16 cellular contexts compared by ENCODE assay signal in the genomic region with DNA sequence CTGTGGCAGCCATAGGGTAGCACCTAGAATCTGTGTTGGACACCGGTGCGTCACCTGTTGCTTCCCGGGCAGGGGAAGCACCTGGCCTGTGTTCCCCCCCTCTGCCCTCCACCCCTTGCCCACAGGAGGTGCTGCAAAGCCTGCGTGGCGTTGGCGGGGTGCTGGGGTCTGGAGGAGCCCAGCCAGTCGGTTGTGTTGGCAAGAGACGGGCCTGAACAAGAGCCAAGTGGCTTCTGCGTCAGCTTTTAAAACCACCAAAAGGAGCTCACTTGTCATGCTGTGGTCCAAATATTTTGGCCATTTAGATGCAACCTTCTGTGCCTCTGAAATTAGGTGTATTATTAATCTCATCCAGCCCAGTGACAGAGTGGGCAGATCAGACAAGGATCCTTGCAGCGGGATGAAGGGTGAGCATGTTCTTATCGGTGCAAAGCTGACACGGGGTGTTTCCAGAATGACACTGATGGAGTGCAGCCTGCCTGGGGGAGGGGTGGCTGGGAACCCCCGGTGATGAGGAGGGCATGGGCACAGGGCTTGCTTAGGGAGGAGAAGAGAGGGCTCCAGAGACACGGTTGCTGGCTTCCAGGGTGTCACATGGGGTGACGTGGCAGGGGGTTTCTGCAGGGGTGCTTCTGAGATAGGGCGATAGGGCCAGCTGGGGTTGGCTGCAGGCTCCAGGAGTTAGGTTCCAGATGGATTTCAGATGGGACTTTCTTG. TPM values are rescaled to one million over a fixed set of nuclear protein-coding genes. Genes with fewer than 3 reads are reported as not detected.
DNase-seq lines count a peak whose midpoint lies in the region; ATAC-seq, FAIRE-seq and TF ChIP-seq lines count a peak whose summit lies in the region.
"Had no signal": no experiment of that assay in that cellular context is flagged by ENCODE, and none has a peak within 500 bp of the region (broad histone marks: within the 10 kb centered on the region; RNA-seq: fewer than 3 reads in every experiment).

No MANE protein-coding gene starts in this region.

- no peaks in the 10 kb centered on the region for H3K9me1 ChIP-seq in K562 (ENCODE audit: control insufficient read depth, insufficient read depth, low read length)

- peaks cover 0 to 5% of the 10 kb centered on the region in 2 donors for H3K4me1 Mint-ChIP-seq in natural killer cell
- H3K4me1 Mint-ChIP-seq in natural killer cell treated with Interleukin-12 subunit alpha and Interleukin-12 subunit beta and Interleukin-15 and Interleukin-18, amount 100 ng/mL, for 72 hours (ENCODE audit: low read depth in 2 of 2) = no peaks in the 10 kb centered on the region

- TF ChIP-seq EP300 in K562 (IDR thresholded peaks at IDR 0.05; ENCODE audit: low read length) = peak; percentile 15; the same call in 1 of the 2 replicates

- WGBS in K562 (ENCODE audit: insufficient coverage, low coverage, missing lambda C conversion rate) = 3% methylated on average over 14 of the region's 16 CpGs

- no TSS peak for BruUV-seq in K562 (replicated peaks; lab: Mats Ljungman, UMichigan)

- no peak overlapping the region; the same call in 1 of the 2 replicates for H3K4me2 ChIP-seq in K562 (ENCODE audit: insufficient read depth, low read length)

- peak; percentile 33 to 75 (median 75) for ATAC-seq in natural killer cell
- ATAC-seq in natural killer cell treated with Interleukin-12 subunit alpha and Interleukin-12 subunit beta and Interleukin-15 and Interleukin-18, amount 100 ng/mL, for 72 hours = no peak
- peak; percentile 46 for ATAC-seq in K562
- ATAC-seq in left lobe of liver = no peak
- ATAC-seq: esophagus mucosa had no signal

- POLR2A ChIA-PET in K562 (lab: Yijun Ruan, JAX) = interaction anchor here (1.0 kb wide), 1 partner anchor 18 kb away, joined by 3 read pairs; no protein-coding TSS in a partner anchor

- peaks cover 0 to 3% of the 10 kb centered on the region in 2 donors for H3K9me3 Mint-ChIP-seq in natural killer cell
- no peaks in the 10 kb centered on the region for H3K9me3 Mint-ChIP-seq in natural killer cell treated with Interleukin-12 subunit alpha and Interleukin-12 subunit beta and Interleukin-15 and Interleukin-18, amount 100 ng/mL, for 72 hours

- CTCF ChIA-PET in K562 (lab: Yijun Ruan, JAX; ENCODE audit: low intra/inter-chr PET ratio) = no interaction called here

- H3K9me3 ChIP-seq in K562 (replicated peaks; ENCODE audit: control insufficient read depth, insufficient read depth, low read depth, low read length) = peaks cover 2% of the 10 kb centered on the region; the same call in 1 of the 2 replicates
- H3K9me3 ChIP-seq: Peyer's patch, suprapubic skin had no signal

- TF ChIP-seq RAD21 in K562 (CRISPR knock-in tag; conservative IDR thresholded peaks at IDR 0.05 in 1 of 2, IDR thresholded peaks at IDR 0.05 in 1 of 2) = no peak

- TF ChIP-seq POLR2A in K562 (conservative IDR thresholded peaks at IDR 0.05) = no peak

- H3K36me3 Mint-ChIP-seq in natural killer cell = no peaks in the 10 kb centered on the region
- no peaks in the 10 kb centered on the region for H3K36me3 Mint-ChIP-seq in natural killer cell treated with Interleukin-12 subunit alpha and Interleukin-12 subunit beta and Interleukin-15 and Interleukin-18, amount 100 ng/mL, for 72 hours

- TF ChIP-seq CTCF in natural killer cell (IDR thresholded peaks at IDR 0.05) (no peak), K562 (IDR thresholded peaks at IDR 0.05 in 2 of 3, conservative IDR thresholded peaks at IDR 0.05 in 1 of 3; ENCODE audit: insufficient read depth in 2 of 3, low read depth in 1 of 3, low read length in 3 of 3) (no peak)

- H3K4me3 Mint-ChIP-seq in natural killer cell = no peak overlapping the region
- H3K4me3 Mint-ChIP-seq in natural killer cell treated with Interleukin-12 subunit alpha and Interleukin-12 subunit beta and Interleukin-15 and Interleukin-18, amount 100 ng/mL, for 72 hours = no peak overlapping the region

- no peak overlapping the region for H3K27ac ChIP-seq in K562 (ENCODE audit: extremely low read depth, low read depth, low read length)
- H3K27ac ChIP-seq: parathyroid adenoma, Peyer's patch, suprapubic skin had no signal

- no peak for DNase-seq in natural killer cell
- DNase-seq in natural killer cell treated with Interleukin-12 subunit alpha and Interleukin-12 subunit beta and Interleukin-15 and Interleukin-18, amount 100 ng/mL, for 72 hours (ENCODE audit: low spot score) = no peak
- DNase-seq in K562 (ENCODE audit: extremely low read depth in 1 of 4, low spot score in 3 of 4) = peak; percentile 51 to 68 (median 59)
- DNase-seq in left lobe of liver (ENCODE audit: low spot score) = peak; percentile 59
- DNase-seq in ureter (ENCODE audit: low spot score) = no peak
- DNase-seq in SIG-M5 treated with dmso at 0.1 percent for 504 hours (lab: John Stamatoyannopoulos, UW; ENCODE audit: unreplicated experiment) = no peak
- DNase-seq in activated CD4-positive, alpha-beta T cell treated with anti-CD3 and anti-CD28 coated beads, Interleukin-2, amount 50 U/mL, for 4 hours = no peak
- DNase-seq in KG1 (lab: John Stamatoyannopoulos, UW) = no peak
- DNase-seq: activated T-cell treated with anti-CD3 and anti-CD28 coated beads, Interleukin-2, amount 50 U/mL, for 48 hours; KBM-7 had no signal

- peaks cover 13 to 36% of the 10 kb centered on the region in 2 experiments; a peak in 4 of 5 replicates for H3K27me3 ChIP-seq in K562 (ENCODE audit: control insufficient read depth in 2 of 2, insufficient read depth in 2 of 2, low read length in 2 of 2)
- H3K27me3 ChIP-seq: Peyer's patch, suprapubic skin had no signal

- H3K9ac ChIP-seq in K562 (ENCODE audit: insufficient read depth in 1 of 2, low read depth in 2 of 2, low read length in 2 of 2) = peak overlapping the region in 1 of 2 experiments; percentile 31; a peak in 1 of 4 replicates
- H3K9ac ChIP-seq: parathyroid adenoma had no signal

- peaks cover 4 to 47% of the 10 kb centered on the region in 2 experiments; a peak in 4 of 5 replicates for H3K4me1 ChIP-seq in K562 (replicated peaks in 1 of 2; ENCODE audit: control insufficient read depth in 2 of 2, insufficient read depth in 2 of 2, low read length in 2 of 2)
- H3K4me1 ChIP-seq: parathyroid adenoma had no signal

- in situ Hi-C loops in K562 (cut with MboI) = no loop called here

- no peaks in the 10 kb centered on the region for H3K79me2 ChIP-seq in K562 (ENCODE audit: control insufficient read depth, insufficient read depth, low read length)
- H3K79me2 ChIP-seq: parathyroid adenoma had no signal

- peak overlapping the region in 1 of 2 donors; percentile 39 for H3K27ac Mint-ChIP-seq in natural killer cell
- no peak overlapping the region for H3K27ac Mint-ChIP-seq in natural killer cell treated with Interleukin-12 subunit alpha and Interleukin-12 subunit beta and Interleukin-15 and Interleukin-18, amount 100 ng/mL, for 72 hours

- H4K20me1 ChIP-seq in K562 (replicated peaks; ENCODE audit: control insufficient read depth, insufficient read depth, low read length) = peaks cover 9% of the 10 kb centered on the region; the same call in 1 of the 2 replicates

- H2AFZ ChIP-seq in K562 (ENCODE audit: low read depth, low read length) = no peak overlapping the region
- H2AFZ ChIP-seq: parathyroid adenoma had no signal

- peak; percentile 67 for FAIRE-seq in K562 (lab: Jason Lieb, UNC)
- FAIRE-seq: G401.6, TTC549 had no signal

- intact Hi-C loops in natural killer cell (cut with micrococcal nuclease) (no loop called here), K562 (cut with micrococcal nuclease) (no loop called here)

- H3K4me3 ChIP-seq in K562 = no peak overlapping the region
- H3K4me3 ChIP-seq: Peyer's patch, suprapubic skin had no signal

- peaks cover 14 to 18% of the 10 kb centered on the region in 2 donors for H3K27me3 Mint-ChIP-seq in natural killer cell (ENCODE audit: low read depth in 2 of 2)
- H3K27me3 Mint-ChIP-seq in natural killer cell treated with Interleukin-12 subunit alpha and Interleukin-12 subunit beta and Interleukin-15 and Interleukin-18, amount 100 ng/mL, for 72 hours = peaks cover 7 to 11% of the 10 kb centered on the region in 2 donors

- H3K36me3 ChIP-seq in K562 (ENCODE audit: control insufficient read depth, insufficient read depth, low read length) = no peaks in the 10 kb centered on the region
- H3K36me3 ChIP-seq: Peyer's patch, suprapubic skin had no signal

TF ChIP-seq in K562, 482 proteins besides CTCF, POLR2A, EP300 and RAD21 (continues in another document):
- peak; percentile 24 to 29; a peak in 1 of 4 replicates for TF ChIP-seq KDM1A (IDR thresholded peaks at IDR 0.05)
- TF ChIP-seq NCOR1 (IDR thresholded peaks at IDR 0.05) = peak; percentile 56; the same call in 1 of the 2 replicates
- no peak for TF ChIP-seq FOS (IDR thresholded peaks at IDR 0.05; ENCODE audit: extremely low read depth, insufficient read length)

RNA-seq across cellular contexts. Expression of gene RXRA, which starts 9.7 kb away (rescaled TPM):
- total RNA-seq in natural killer cell (10 to 100 TPM; 30.9 to 64.1 (median 42.2) TPM), K562 (2014; rRNA removed) (9.6 and 11.0 TPM in 2 replicates), K562 (2014; rRNA removed; fragmentation: Illumina TruSeq; extraction: Trizol) (1.5 and 1.8 TPM in 2 replicates), K562 (2015; rRNA removed; fragmentation: Illumina TruSeq; extraction: Trizol) (4.2 and 5.7 TPM in 2 replicates), K562 (2021) (21.4 and 23.6 TPM in 2 replicates), left lobe of liver (163 TPM), ureter (173 TPM)
- total RNA-seq in natural killer cell treated with Interleukin-12 subunit alpha and Interleukin-12 subunit beta and Interleukin-15 and Interleukin-18, amount 100 ng/mL, for 72 hours = 1 to 10 TPM; 3.8 to 4.9 TPM
- 9.2 and 26.3 TPM in 2 replicates for total RNA-seq in K562 (2011; cell fraction: chromatin; rRNA removed; ENCODE audit: low replicate concordance)
- total RNA-seq in K562 (2011; cell fraction: nucleolus; rRNA removed) = 12.6 and 15.3 TPM in 2 replicates
- total RNA-seq in K562 (2011; cell fraction: nucleoplasm; rRNA removed) = 9.4 and 10.3 TPM in 2 replicates
- polyA plus RNA-seq in K562 (2011; rRNA removed) (4.0 and 4.6 TPM in 2 replicates), K562 (2014; fragmentation: Illumina TruSeq; extraction: Trizol) (5.2 and 14.5 TPM in 2 replicates), K562 (2014; fragmentation: Nextera tagmentation; extraction: Ambion mirVana) (under 1 TPM; 0.35 to 0.56 TPM), K562 (2014; rRNA removed) (6.8 and 14.8 TPM in 2 replicates)
- 8.4 and 14.0 TPM in 2 replicates for polyA plus RNA-seq in K562 (2011; cell fraction: cytosol; rRNA removed)
- polyA plus RNA-seq in K562 (2011; cell fraction: nucleus; rRNA removed) = 7.8 and 14.2 TPM in 2 replicates
- 13.9 and 14.6 TPM in 2 replicates for polyA plus RNA-seq in K562 (2012)
- 2.2 and 4.3 TPM in 2 replicates for polyA minus RNA-seq in K562 (2011; rRNA and poly(A)+ RNA removed)
- polyA minus RNA-seq in K562 (2011; cell fraction: cytosol; rRNA and poly(A)+ RNA removed) = 13.6 and 24.3 TPM in 2 replicates
- polyA minus RNA-seq in K562 (2011; cell fraction: nucleus; rRNA and poly(A)+ RNA removed) = 6.7 and 8.4 TPM in 2 replicates

Comparison
In these comparisons a context has a peak if more than half of its experiments do, and no peak if none do; other contexts are left out.
1. ATAC-seq: peak in natural killer cell (3 of 3) and K562 (single experiment); none in natural killer cell treated with Interleukin-12 subunit alpha and Interleukin-12 subunit beta and Interleukin-15 and Interleukin-18, amount 100 ng/mL, for 72 hours (0 of 2) and left lobe of liver (single experiment).
2. DNase-seq: peak in K562 (4 of 4) and left lobe of liver (single experiment); none in natural killer cell (single experiment), natural killer cell treated with Interleukin-12 subunit alpha and Interleukin-12 subunit beta and Interleukin-15 and Interleukin-18, amount 100 ng/mL, for 72 hours (single experiment), ureter (single experiment), SIG-M5 treated with dmso at 0.1 percent for 504 hours (single experiment), activated CD4-positive, alpha-beta T cell treated with anti-CD3 and anti-CD28 coated beads, Interleukin-2, amount 50 U/mL, for 4 hours (0 of 2) and KG1 (single experiment).